Comparison of ENCODE assay signal across 7 cellular contexts in the genomic region with DNA sequence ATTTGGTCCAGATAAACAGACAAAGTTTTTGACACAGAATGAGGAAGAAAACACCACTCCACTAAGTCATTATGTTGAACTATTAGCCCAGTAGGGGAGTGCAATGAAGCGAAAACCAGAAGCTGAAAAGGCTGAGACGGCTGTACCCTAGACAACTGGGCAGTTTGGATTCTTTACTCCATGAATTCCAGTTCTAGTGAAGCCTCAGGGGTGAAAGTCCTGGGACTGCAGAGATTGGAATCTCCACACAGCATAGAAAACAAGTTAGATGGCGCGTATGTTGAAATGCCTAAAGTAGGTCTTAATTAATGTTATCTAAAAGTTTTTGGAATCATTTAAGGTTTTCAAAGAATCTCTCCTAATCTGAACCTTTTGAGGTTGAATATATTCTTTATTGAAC. TPM values are rescaled to one million over a fixed set of nuclear protein-coding genes. Genes with fewer than 3 reads are reported as not detected.
A peak's percentile ranks its signal among the peaks of the same experiment; 100 is the strongest.
DNase-seq lines count a peak whose midpoint lies in the region; ATAC-seq, FAIRE-seq and TF ChIP-seq lines count a peak whose summit lies in the region.
"Not testable (repeated sequence)": the region's sequence is repeated elsewhere in the genome, so short reads cannot be mapped to it uniquely, and the experiment has no call there.

No MANE protein-coding gene starts in this region.

- not testable (repeated sequence) for H3K23ac ChIP-seq in trophoblast cell (ENCODE audit: low read length)

- H4K20me1 ChIP-seq in hepatocyte (ENCODE audit: insufficient read depth, poor library complexity, severe bottlenecking); HepG2 (ENCODE audit: insufficient read depth, low read length): not testable (repeated sequence)

- not testable (repeated sequence) for H2AFZ ChIP-seq in hepatocyte; HepG2 (ENCODE audit: low read length); trophoblast cell (ENCODE audit: insufficient read depth, low read length, poor library complexity)

- TF ChIP-seq RAD21 in HepG2 (CRISPR knock-in tag; IDR thresholded peaks at IDR 0.05), result not testable (repeated sequence)

- not testable (repeated sequence) for H3K4me2 ChIP-seq in hepatocyte; HepG2 (ENCODE audit: low read depth, low read length); trophoblast cell (ENCODE audit: low read length)

- not testable (repeated sequence) for H3K36me3 ChIP-seq in BE2C; hepatocyte (replicated peaks; ENCODE audit: insufficient read depth, low read depth); small intestine (ENCODE audit: control insufficient read depth in 2 of 2, insufficient read depth in 2 of 2, low read length in 2 of 2)
- H3K36me3 ChIP-seq in HepG2 (replicated peaks in 1 of 2; ENCODE audit: control insufficient read depth in 1 of 2, insufficient read depth in 2 of 2, low read length in 2 of 2) (peaks cover 0 to 28% of the 10 kb centered on the region in 2 experiments; a peak in 4 of 5 replicates), trophoblast cell (ENCODE audit: control insufficient read depth in 1 of 2, insufficient read depth in 2 of 2, low read length in 2 of 2) (peaks cover 8 to 13% of the 10 kb centered on the region in 2 experiments)

- H4K91ac ChIP-seq in trophoblast cell (ENCODE audit: low read depth, low read length), result not testable (repeated sequence)

- H4K12ac ChIP-seq in trophoblast cell (ENCODE audit: low read depth, low read length), result not testable (repeated sequence)

- not testable (repeated sequence) for H4K8ac ChIP-seq in trophoblast cell (ENCODE audit: low read depth, low read length)

- H2BK12ac ChIP-seq in trophoblast cell (ENCODE audit: low read length), result not testable (repeated sequence)

- intact Hi-C loops in HepG2 (cut with micrococcal nuclease; ENCODE audit: unreplicated experiment), result loop anchor here (5.0 kb wide), 1 partner anchor 69 kb away; no protein-coding TSS in a partner anchor

- WGBS in hepatocyte (ENCODE audit: low lambda C conversion rate, missing lambda C conversion rate), result 81% methylated on average over 4 of the region's 4 CpGs
- WGBS in HepG2 (ENCODE audit: low lambda C conversion rate), result 91% methylated on average over 4 of the region's 4 CpGs
- WGBS in trophoblast cell (ENCODE audit: extremely low coverage, insufficient coverage, insufficient read length), result no CpG with 5 or more reads among the region's 4 CpGs
- 89 to 94% (median 90%) methylated on average over 4 of the region's 4 CpGs for WGBS in small intestine, 3 donors

- peak overlapping the region; percentile 77 for H3K27ac ChIP-seq in hepatocyte
- peak overlapping the region; percentile 77 for H3K27ac ChIP-seq in HepG2 (ENCODE audit: extremely low read length, insufficient read depth, low read length)
- not testable (repeated sequence) for H3K27ac ChIP-seq in trophoblast cell (ENCODE audit: low read depth, low read length); small intestine (ENCODE audit: low read depth in 1 of 2, low read length in 1 of 2)

- ATAC-seq in HepG2, result not testable (repeated sequence)

- DNase-seq in BE2C, result peak; percentile 20
- DNase-seq in ELF-1 (ENCODE audit: low read depth, low spot score), result peak; percentile 19
- DNase-seq in NCI-H69 (lab: John Stamatoyannopoulos, UW), result peak; percentile 42
- DNase-seq in hepatocyte (ENCODE audit: low spot score), result not testable (repeated sequence)
- DNase-seq in HepG2 (ENCODE audit: low spot score), result peak; percentile 50
- DNase-seq in trophoblast cell, result peak; percentile 79 to 92
- DNase-seq in small intestine, result peak; percentile 31

- not testable (repeated sequence) for H3K79me1 ChIP-seq in trophoblast cell (ENCODE audit: low read length)

- not testable (repeated sequence) for FAIRE-seq in HepG2 (lab: Jason Lieb, UNC); small intestine (lab: Jason Lieb, UNC)

- H2BK5ac ChIP-seq in trophoblast cell (ENCODE audit: low read depth, low read length, poor library complexity), result not testable (repeated sequence)

- not testable (repeated sequence) for H3K4ac ChIP-seq in trophoblast cell (ENCODE audit: low read depth, low read length)

- not testable (repeated sequence) for H3K18ac ChIP-seq in trophoblast cell (ENCODE audit: low read length)

- not testable (repeated sequence) for H3K9me2 ChIP-seq in hepatocyte (replicated peaks; ENCODE audit: insufficient read depth)

- not testable (repeated sequence) for BruUV-seq in HepG2 (replicated peaks; lab: Mats Ljungman, UMichigan)

- H3K4me1 ChIP-seq in BE2C (peaks cover 12% of the 10 kb centered on the region), hepatocyte (ENCODE audit: insufficient read depth) (peaks cover 10% of the 10 kb centered on the region), HepG2 (ENCODE audit: insufficient read depth, low read length) (peaks cover 74% of the 10 kb centered on the region)
- H3K4me1 ChIP-seq in trophoblast cell (ENCODE audit: control insufficient read depth in 1 of 2, insufficient read depth in 2 of 2, low read length in 2 of 2); small intestine (ENCODE audit: control insufficient read depth in 2 of 2, insufficient read depth in 1 of 2, low read depth in 1 of 2, low read length in 1 of 2): not testable (repeated sequence)

- H2AK5ac ChIP-seq in trophoblast cell (ENCODE audit: low read length), result not testable (repeated sequence)

- not testable (repeated sequence) for H2BK120ac ChIP-seq in trophoblast cell (ENCODE audit: insufficient read depth, low read length, poor library complexity)

- TF ChIP-seq CTCF in BE2C (IDR thresholded peaks at IDR 0.05; ENCODE audit: low read depth, low read length); hepatocyte (IDR thresholded peaks at IDR 0.05; ENCODE audit: poor library complexity); HepG2 (CRISPR knock-in tag; IDR thresholded peaks at IDR 0.05): not testable (repeated sequence)

- POLR2A ChIA-PET in HepG2 (lab: Yijun Ruan, JAX), result interaction anchor here (2.9 kb wide), 1 partner anchor 21 kb away, joined by 10 read pairs; no protein-coding TSS in a partner anchor

- in situ Hi-C loops in HepG2 (cut with HindIII; ENCODE audit: extremely low pct_ligation_motif_present, low pct_unique_long_range_greater_than_20kb), result not testable (repeated sequence)

- TF ChIP-seq POLR2A in HepG2 (IDR thresholded peaks at IDR 0.05; ENCODE audit: insufficient read depth in 1 of 2, low read depth in 2 of 2, low read length in 2 of 2), result not testable (repeated sequence)

- not testable (repeated sequence) for H3K14ac ChIP-seq in trophoblast cell (ENCODE audit: low read length)

- not testable (repeated sequence) for H3K9me3 ChIP-seq in BE2C; trophoblast cell (ENCODE audit: insufficient read depth, low read depth, low read length); small intestine (ENCODE audit: control insufficient read depth, low read depth)
- peaks cover 14% of the 10 kb centered on the region for H3K9me3 ChIP-seq in hepatocyte (ENCODE audit: low read depth)
- peaks cover 13% of the 10 kb centered on the region for H3K9me3 ChIP-seq in HepG2 (ENCODE audit: low read length)

- not testable (repeated sequence) for H3K27me3 ChIP-seq in BE2C; hepatocyte; HepG2 (ENCODE audit: control insufficient read depth in 1 of 2, insufficient read depth in 2 of 2, low read length in 2 of 2); trophoblast cell (ENCODE audit: insufficient read depth, low read length); small intestine (ENCODE audit: control insufficient read depth in 2 of 2, insufficient read depth in 2 of 2, low read length in 2 of 2)

- CTCF ChIA-PET in HepG2 (lab: Yijun Ruan, JAX; ENCODE audit: low intra/inter-chr PET ratio, low total read pairs), result not testable (repeated sequence)

- H3K9ac ChIP-seq in HepG2 (ENCODE audit: insufficient read depth, low read depth, low read length); trophoblast cell (ENCODE audit: low read length): not testable (repeated sequence)

- H3K79me2 ChIP-seq in hepatocyte (peaks cover 38% of the 10 kb centered on the region), HepG2 (ENCODE audit: insufficient read depth, low read length) (peaks cover 36% of the 10 kb centered on the region)
- not testable (repeated sequence) for H3K79me2 ChIP-seq in trophoblast cell (ENCODE audit: control insufficient read depth, insufficient read depth, low read length, poor library complexity)

- not testable (repeated sequence) for TF ChIP-seq EP300 in HepG2 (IDR thresholded peaks at IDR 0.05; ENCODE audit: low read depth in 2 of 2, low read length in 2 of 2); HepG2 (CRISPR knock-in tag; IDR thresholded peaks at IDR 0.05; ENCODE audit: borderline replicate concordance)

- not testable (repeated sequence) for H3K4me3 ChIP-seq in BE2C (ENCODE audit: low read depth, low read length); hepatocyte; HepG2 (replicated peaks in 1 of 3; ENCODE audit: insufficient read depth in 1 of 3, low read depth in 2 of 3, low read length in 3 of 3); trophoblast cell (ENCODE audit: low read depth, low read length)
- H3K4me3 ChIP-seq in small intestine (ENCODE audit: low read depth in 1 of 2, low read length in 2 of 2), result peak overlapping the region in 1 of 2 donors; percentile 50

RNA-seq across cellular contexts. Expression of gene TULP4, which starts 10.7 kb away (rescaled TPM):
- 12.3 TPM for polyA plus RNA-seq in BE2C (2012; ENCODE audit: insufficient read depth, insufficient read length, low read depth)
- total RNA-seq in hepatocyte (129 and 132 TPM in 2 replicates), HepG2 (2016; rRNA removed; fragmentation: Illumina TruSeq; extraction: Trizol) (122 and 143 TPM in 2 replicates)
- polyA plus RNA-seq in hepatocyte (30.1 and 32.8 TPM in 2 replicates), HepG2 (2011; rRNA removed) (19.1 and 21.1 TPM in 2 replicates), small intestine (10 to 100 TPM in 1 of 3 donors, 1 to 10 TPM in 2; 7.2 to 12.3 (median 9.2) TPM)
- 244 and 275 TPM in 2 replicates for total RNA-seq in HepG2 (2016; cell fraction: cytosol; rRNA removed; fragmentation: Illumina TruSeq; extraction: Trizol; ENCODE audit: low read depth)
- total RNA-seq in HepG2 (2016; cell fraction: insoluble cytoplasmic fraction; rRNA removed; fragmentation: Illumina TruSeq; extraction: Trizol), result 121 and 124 TPM in 2 replicates
- total RNA-seq in HepG2 (2016; cell fraction: membrane; rRNA removed; fragmentation: Illumina TruSeq; extraction: Trizol), result 358 and 486 TPM in 2 replicates
- 96.8 and 105 TPM in 2 replicates for total RNA-seq in HepG2 (2016; cell fraction: nucleus; rRNA removed; fragmentation: Illumina TruSeq; extraction: Trizol)
- polyA plus RNA-seq in HepG2 (2011; cell fraction: cytosol; rRNA removed), result 9.7 and 14.3 TPM in 2 replicates
- 37.4 and 38.9 TPM in 2 replicates for polyA plus RNA-seq in HepG2 (2011; cell fraction: nucleus; rRNA removed)
- 13.6 and 14.1 TPM in 2 replicates for polyA plus RNA-seq in HepG2 (2012)
- polyA plus RNA-seq in HepG2 (2016; cell fraction: cytosol; fragmentation: Illumina TruSeq; extraction: Trizol; ENCODE audit: low read depth), result 1.3 and 1.7 TPM in 2 replicates
- 8.7 and 9.3 TPM in 2 replicates for polyA plus RNA-seq in HepG2 (2016; cell fraction: insoluble cytoplasmic fraction; fragmentation: Illumina TruSeq; extraction: Trizol; ENCODE audit: low read depth)
- 2.5 and 3.1 TPM in 2 replicates for polyA plus RNA-seq in HepG2 (2016; cell fraction: membrane; fragmentation: Illumina TruSeq; extraction: Trizol; ENCODE audit: low read depth)
- 17.9 and 19.4 TPM in 2 replicates for polyA plus RNA-seq in HepG2 (2016; cell fraction: nucleus; fragmentation: Illumina TruSeq; extraction: Trizol; ENCODE audit: insufficient read depth, low read depth)
- 41.3 and 139 TPM in 2 replicates for polyA minus RNA-seq in HepG2 (2011; rRNA and poly(A)+ RNA removed; ENCODE audit: low replicate concordance)
- polyA minus RNA-seq in HepG2 (2011; cell fraction: cytosol; rRNA and poly(A)+ RNA removed), result 105 and 136 TPM in 2 replicates
- polyA minus RNA-seq in HepG2 (2011; cell fraction: nucleus; rRNA and poly(A)+ RNA removed), result 153 and 181 TPM in 2 replicates
- 28.1 and 29.5 TPM in 2 replicates for polyA plus RNA-seq in trophoblast cell (2013)
